In genomic region chr5:75335952-75336624, GRCh38 we compare ENCODE assay signal across 8 cellular contexts. TPM values are rescaled to one million over a fixed set of nuclear protein-coding genes. Genes with fewer than 3 reads are reported as not detected.
A peak's percentile ranks its signal among the peaks of the same experiment; 100 is the strongest.
DNase-seq lines count a peak whose midpoint lies in the region; ATAC-seq, FAIRE-seq and TF ChIP-seq lines count a peak whose summit lies in the region.

No MANE protein-coding gene starts in this region.

- peak; percentile 0 for ATAC-seq in HG02852 (IDR thresholded peaks at IDR 0.05; ENCODE audit: unreplicated experiment)
- peak; percentile 36 for ATAC-seq in K562
- ATAC-seq in gastrocnemius medialis = peak; percentile 35 to 45
- no peak for ATAC-seq in GM18498 (IDR thresholded peaks at IDR 0.05; ENCODE audit: unreplicated experiment)

- 16% methylated on average over 13 of the region's 13 CpGs for WGBS in K562 (ENCODE audit: insufficient coverage, low coverage, missing lambda C conversion rate)

- FAIRE-seq in K562 (lab: Jason Lieb, UNC) = peak; percentile 37

- no peak for TF ChIP-seq EP300 in K562 (IDR thresholded peaks at IDR 0.05; ENCODE audit: low read length)

- H3K9ac ChIP-seq in K562 (ENCODE audit: insufficient read depth in 1 of 2, low read depth in 2 of 2, low read length in 2 of 2) (peak overlapping the region; percentile 40 to 66; a peak in 3 of 4 replicates), iPS-18a (ENCODE audit: low read length) (peak overlapping the region; percentile 84)

- POLR2A ChIA-PET in K562 (lab: Yijun Ruan, JAX) = interaction anchor here (0.7 to 1.7 kb wide), 5 partner anchors 16 to 28 kb away, joined by 3 to 6 read pairs (median 3); no protein-coding TSS in a partner anchor

- H3K4me3 ChIP-seq in K562 (peak overlapping the region; percentile 96), iPS-18a (ENCODE audit: low read length) (peak overlapping the region; percentile 86), gastrocnemius medialis (peak overlapping the region; percentile 88 to 97 (median 91))

- H3K9me3 ChIP-seq in K562 (replicated peaks; ENCODE audit: control insufficient read depth, insufficient read depth, low read depth, low read length) (no peaks in the 10 kb centered on the region), iPS-18a (ENCODE audit: control insufficient read depth, low read depth, low read length) (no peaks in the 10 kb centered on the region), gastrocnemius medialis (no peaks in the 10 kb centered on the region)

- intact Hi-C loops in K562 (cut with micrococcal nuclease) (loop anchor here (2.0 kb wide), 1 partner anchor 99 kb away; the partner anchor contains the start of gene ANKRD31), gastrocnemius medialis (cut with DNase I; ENCODE audit: low total_unique reads) (loop anchor here (1.0 to 10.0 kb wide), 5 partner anchors 99 to 649 kb away; partner anchors contain the start of genes ANKRD31, GFM2, HEXB and NSA2)

- H2AFZ ChIP-seq in K562 (ENCODE audit: low read depth, low read length) = peak overlapping the region; percentile 96

- DNase-seq in GM04503 (ENCODE audit: low read depth) (peak; percentile 37), NCI-H510A treated with DMSO at 0.1 percent for 48 hours (lab: John Stamatoyannopoulos, UW) (peak; percentile 60), K562 (ENCODE audit: extremely low read depth in 1 of 4, low spot score in 3 of 4) (peak; percentile 18 to 64 (median 26)), gastrocnemius medialis (peak; percentile 4 to 21), GDM1 (lab: John Stamatoyannopoulos, UW) (no peak)

- peaks cover 3% of the 10 kb centered on the region for H3K9me1 ChIP-seq in K562 (ENCODE audit: control insufficient read depth, insufficient read depth, low read length)

- no peak for TF ChIP-seq RAD21 in K562 (CRISPR knock-in tag; conservative IDR thresholded peaks at IDR 0.05 in 1 of 2, IDR thresholded peaks at IDR 0.05 in 1 of 2)

- TF ChIP-seq CTCF in K562 (IDR thresholded peaks at IDR 0.05 in 2 of 3, conservative IDR thresholded peaks at IDR 0.05 in 1 of 3; ENCODE audit: insufficient read depth in 2 of 3, low read depth in 1 of 3, low read length in 3 of 3) (peak in 1 of 3 experiments; percentile 12; a peak in 2 of 6 replicates), gastrocnemius medialis (IDR thresholded peaks at IDR 0.05 in 4 of 5, conservative IDR thresholded peaks at IDR 0.05 in 1 of 5) (peak in 4 of 5 experiments; percentile 20 to 51 (median 35))

- H3K36me3 ChIP-seq in K562 (ENCODE audit: control insufficient read depth, insufficient read depth, low read length) = peaks cover 27% of the 10 kb centered on the region
- H3K36me3 ChIP-seq in iPS-18a (ENCODE audit: control insufficient read depth, low read depth, low read length) = peaks cover 6% of the 10 kb centered on the region
- H3K36me3 ChIP-seq in gastrocnemius medialis = no peaks in the 10 kb centered on the region

- peak overlapping the region; percentile 66 for H3K27ac ChIP-seq in K562 (ENCODE audit: extremely low read depth, low read depth, low read length)
- peak overlapping the region; percentile 87 for H3K27ac ChIP-seq in iPS-18a (ENCODE audit: low read length)
- peak overlapping the region; percentile 79 to 92 (median 88) for H3K27ac ChIP-seq in gastrocnemius medialis

- TSS peak; percentile 95 for BruUV-seq in K562 (replicated peaks; lab: Mats Ljungman, UMichigan)

- peaks cover 40% of the 10 kb centered on the region for H3K79me2 ChIP-seq in K562 (ENCODE audit: control insufficient read depth, insufficient read depth, low read length)

- in situ Hi-C loops in K562 (cut with MboI) = no loop called here
- in situ Hi-C loops in gastrocnemius medialis (cut with MboI; ENCODE audit: low sequenced_read_pairs in 4 of 4) = loop anchor here in 3 of 4 donors (25.0 kb wide), 2 partner anchors 176 to 351 kb away; partner anchors contain the start of genes CERT1 (in 2 of the 3) and POLK (in 2 of the 3)

- H3K4me1 ChIP-seq in K562 (replicated peaks in 1 of 2; ENCODE audit: control insufficient read depth in 2 of 2, insufficient read depth in 2 of 2, low read length in 2 of 2) = peaks cover 13 to 14% of the 10 kb centered on the region in 2 experiments; a peak in 3 of 5 replicates
- peaks cover 18% of the 10 kb centered on the region for H3K4me1 ChIP-seq in iPS-18a (ENCODE audit: control insufficient read depth, low read depth, low read length)
- H3K4me1 ChIP-seq in gastrocnemius medialis = peaks cover 9 to 15% of the 10 kb centered on the region in 2 donors

- TF ChIP-seq POLR2A in K562 (conservative IDR thresholded peaks at IDR 0.05) = no peak
- no peak for TF ChIP-seq POLR2A in gastrocnemius medialis (IDR thresholded peaks at IDR 0.05)

- H4K20me1 ChIP-seq in K562 (replicated peaks; ENCODE audit: control insufficient read depth, insufficient read depth, low read length) = peaks cover 12% of the 10 kb centered on the region; the same call in 1 of the 2 replicates

- no peaks in the 10 kb centered on the region for H3K27me3 ChIP-seq in K562 (ENCODE audit: control insufficient read depth in 2 of 2, insufficient read depth in 2 of 2, low read length in 2 of 2)
- H3K27me3 ChIP-seq in iPS-18a (ENCODE audit: control insufficient read depth, insufficient read depth, low read length) = no peaks in the 10 kb centered on the region
- no peaks in the 10 kb centered on the region for H3K27me3 ChIP-seq in gastrocnemius medialis

- peak overlapping the region; percentile 97 for H3K4me2 ChIP-seq in K562 (ENCODE audit: insufficient read depth, low read length)

- CTCF ChIA-PET in K562 (lab: Yijun Ruan, JAX; ENCODE audit: low intra/inter-chr PET ratio) = no interaction called here

TF ChIP-seq in K562, 482 proteins besides CTCF, POLR2A, EP300 and RAD21 (continues in another document):
- TF ChIP-seq FOXK1 (CRISPR knock-in tag; IDR thresholded peaks at IDR 0.05; ENCODE audit: borderline replicate concordance) (0 out of 2 replicates have a peak, but pooled peaks have one; percentile 31), ELF2 (CRISPR knock-in tag; IDR thresholded peaks at IDR 0.05) (no peak), NBN (IDR thresholded peaks at IDR 0.05; ENCODE audit: low read depth) (no peak), ID3 (CRISPR knock-in tag; IDR thresholded peaks at IDR 0.05) (no peak), ID3 (tag; IDR thresholded peaks at IDR 0.05) (0 out of 2 replicates have a peak, but pooled peaks have one; percentile 52), MCM7 (IDR thresholded peaks at IDR 0.05) (no peak), ESRRB (CRISPR knock-in tag; IDR thresholded peaks at IDR 0.05; ENCODE audit: borderline replicate concordance) (no peak), RCOR1 (IDR thresholded peaks at IDR 0.05; ENCODE audit: borderline replicate concordance in 1 of 2, low read depth in 2 of 2, low read length in 2 of 2) (0 out of 4 replicates have a peak, but pooled peaks of 1 of the 2 experiments have one; percentile 2), DEAF1 (CRISPR knock-in tag; IDR thresholded peaks at IDR 0.05) (no peak), LCOR (CRISPR knock-in tag; IDR thresholded peaks at IDR 0.05) (no peak), ETV1 (tag; conservative IDR thresholded peaks at IDR 0.05; ENCODE audit: low read depth) (no peak), TEAD4 (IDR thresholded peaks at IDR 0.05; ENCODE audit: low read length) (no peak), TEAD4 (CRISPR knock-in tag; IDR thresholded peaks at IDR 0.05; ENCODE audit: borderline replicate concordance) (no peak), PHF20 (IDR thresholded peaks at IDR 0.05; ENCODE audit: partially characterized antibody) (peak; percentile 7), PTBP1 (IDR thresholded peaks at IDR 0.05; ENCODE audit: low read depth, low read length) (no peak), RBM34 (IDR thresholded peaks at IDR 0.05; ENCODE audit: borderline replicate concordance, insufficient read depth, low read length) (no peak)

RNA-seq across cellular contexts. Expression of gene HMGCR, which starts 0.9 kb away (rescaled TPM):
- total RNA-seq in K562 (2011; cell fraction: chromatin; rRNA removed; ENCODE audit: low replicate concordance) = 482 and 1,074 TPM in 2 replicates
- total RNA-seq in K562 (2011; cell fraction: nucleolus; rRNA removed) = 267 and 350 TPM in 2 replicates
- total RNA-seq in K562 (2011; cell fraction: nucleoplasm; rRNA removed) = 431 and 468 TPM in 2 replicates
- total RNA-seq in K562 (2014; rRNA removed) = 47.3 and 55.5 TPM in 2 replicates
- 95.4 and 111 TPM in 2 replicates for total RNA-seq in K562 (2014; rRNA removed; fragmentation: Illumina TruSeq; extraction: Trizol)
- total RNA-seq in K562 (2015; rRNA removed; fragmentation: Illumina TruSeq; extraction: Trizol) = 53.3 and 61.5 TPM in 2 replicates
- 87.4 and 90.8 TPM in 2 replicates for total RNA-seq in K562 (2021)
- 155 and 159 TPM in 2 replicates for polyA plus RNA-seq in K562 (2011; rRNA removed)
- polyA plus RNA-seq in K562 (2011; cell fraction: cytosol; rRNA removed) = 22.5 and 77.8 TPM in 2 replicates
- 167 and 305 TPM in 2 replicates for polyA plus RNA-seq in K562 (2011; cell fraction: nucleus; rRNA removed)
- 33.3 and 102 TPM in 2 replicates for polyA plus RNA-seq in K562 (2012)
- polyA plus RNA-seq in K562 (2014; fragmentation: Illumina TruSeq; extraction: Trizol) = 62.6 and 66.9 TPM in 2 replicates
- 10 to 100 TPM; 29.5 to 58.5 TPM for polyA plus RNA-seq in K562 (2014; fragmentation: Nextera tagmentation; extraction: Ambion mirVana)
- 46.8 and 49.4 TPM in 2 replicates for polyA plus RNA-seq in K562 (2014; rRNA removed)
- 375 and 488 TPM in 2 replicates for polyA minus RNA-seq in K562 (2011; rRNA and poly(A)+ RNA removed)
- polyA minus RNA-seq in K562 (2011; cell fraction: cytosol; rRNA and poly(A)+ RNA removed) = 79.6 and 89.1 TPM in 2 replicates
- polyA minus RNA-seq in K562 (2011; cell fraction: nucleus; rRNA and poly(A)+ RNA removed) = 154 and 346 TPM in 2 replicates
- total RNA-seq in gastrocnemius medialis = 10 to 100 TPM in 1 of 4 donors, 1 to 10 TPM in 3; 3.2 to 21.1 (median 5.5) TPM
